8 cellular contexts compared by ENCODE assay signal in genomic region chr20:29408707-29409106, GRCh38.
DNase-seq lines count a peak whose midpoint lies in the region; ATAC-seq and TF ChIP-seq lines count a peak whose summit lies in the region.
"Not testable (repeated sequence)": the region's sequence is repeated elsewhere in the genome, so short reads cannot be mapped to it uniquely, and the experiment has no call there.

No MANE protein-coding gene starts in this region.

- H3K9me3 Mint-ChIP-seq in activated CD4-positive, alpha-beta T cell treated with anti-CD3 and anti-CD28 coated beads, Interleukin-2, amount 10 ng/mL, durations not matched to agents 24 days and 14 days = peaks cover 30% of the 10 kb centered on the region
- peaks cover 18% of the 10 kb centered on the region for H3K9me3 Mint-ChIP-seq in activated T-helper 17 cell treated with anti-CD3 and anti-CD28 coated beads, Interleukin-2, amount 50 U/mL, for 72 hours
- not testable (repeated sequence) for H3K9me3 Mint-ChIP-seq in activated naive CD8-positive, alpha-beta T cell (ENCODE audit: low read depth); memory B cell
- H3K9me3 Mint-ChIP-seq in endothelial cell (ENCODE audit: unreplicated experiment) = peaks cover 52% of the 10 kb centered on the region

- ATAC-seq in activated T-helper 17 cell treated with anti-CD3 and anti-CD28 coated beads, Interleukin-2, amount 50 U/mL, for 72 hours (replicated peaks); Right ventricle myocardium inferior; memory B cell (ENCODE audit: low read depth): not testable (repeated sequence)

- intact Hi-C loops in activated CD4-positive, alpha-beta T cell treated with anti-CD3 and anti-CD28 coated beads, Interleukin-2, amount 10 ng/mL, durations not matched to agents 24 days and 14 days (cut with micrococcal nuclease); Right ventricle myocardium inferior (cut with DNase I); posterior vena cava (cut with DNase I): not testable (repeated sequence)

- H3K36me3 Mint-ChIP-seq in activated CD4-positive, alpha-beta T cell treated with anti-CD3 and anti-CD28 coated beads, Interleukin-2, amount 10 ng/mL, durations not matched to agents 24 days and 14 days (ENCODE audit: low read depth); activated T-helper 17 cell treated with anti-CD3 and anti-CD28 coated beads, Interleukin-2, amount 50 U/mL, for 72 hours (ENCODE audit: low read depth); activated naive CD8-positive, alpha-beta T cell; memory B cell: not testable (repeated sequence)
- H3K36me3 Mint-ChIP-seq in endothelial cell (ENCODE audit: low read depth, unreplicated experiment) = peaks cover 39% of the 10 kb centered on the region

- H3K4me1 Mint-ChIP-seq in activated CD4-positive, alpha-beta T cell treated with anti-CD3 and anti-CD28 coated beads, Interleukin-2, amount 10 ng/mL, durations not matched to agents 24 days and 14 days; activated T-helper 17 cell treated with anti-CD3 and anti-CD28 coated beads, Interleukin-2, amount 50 U/mL, for 72 hours; endothelial cell (ENCODE audit: unreplicated experiment); memory B cell: not testable (repeated sequence)
- peaks cover 19% of the 10 kb centered on the region for H3K4me1 Mint-ChIP-seq in activated naive CD8-positive, alpha-beta T cell (ENCODE audit: low read depth)

- H3K27ac Mint-ChIP-seq in activated CD4-positive, alpha-beta T cell treated with anti-CD3 and anti-CD28 coated beads, Interleukin-2, amount 10 ng/mL, durations not matched to agents 24 days and 14 days = peak overlapping the region; percentile 51
- not testable (repeated sequence) for H3K27ac Mint-ChIP-seq in activated T-helper 17 cell treated with anti-CD3 and anti-CD28 coated beads, Interleukin-2, amount 50 U/mL, for 72 hours; activated naive CD8-positive, alpha-beta T cell; memory B cell
- peak overlapping the region; percentile 17 for H3K27ac Mint-ChIP-seq in endothelial cell (ENCODE audit: unreplicated experiment)

- H3K27me3 Mint-ChIP-seq in activated CD4-positive, alpha-beta T cell treated with anti-CD3 and anti-CD28 coated beads, Interleukin-2, amount 10 ng/mL, durations not matched to agents 24 days and 14 days = peaks cover 16% of the 10 kb centered on the region
- not testable (repeated sequence) for H3K27me3 Mint-ChIP-seq in activated T-helper 17 cell treated with anti-CD3 and anti-CD28 coated beads, Interleukin-2, amount 50 U/mL, for 72 hours; memory B cell
- H3K27me3 Mint-ChIP-seq in activated naive CD8-positive, alpha-beta T cell = peaks cover 17% of the 10 kb centered on the region
- H3K27me3 Mint-ChIP-seq in endothelial cell (ENCODE audit: unreplicated experiment) = peaks cover 37% of the 10 kb centered on the region

- DNase-seq in NCI-H748 (lab: John Stamatoyannopoulos, UW; ENCODE audit: unreplicated experiment) (peak; percentile 10), Right ventricle myocardium inferior (ENCODE audit: missing footprints) (peak; percentile 71), posterior vena cava (ENCODE audit: low spot score) (peak; percentile 78)
- not testable (repeated sequence) for DNase-seq in activated CD4-positive, alpha-beta T cell treated with anti-CD3 and anti-CD28 coated beads, Interleukin-2, amount 10 ng/mL, durations not matched to agents 24 days and 14 days; endothelial cell (ENCODE audit: low spot score); memory B cell (ENCODE audit: low spot score in 2 of 2)

- not testable (repeated sequence) for TF ChIP-seq CTCF in endothelial cell (IDR thresholded peaks at IDR 0.05; ENCODE audit: unreplicated experiment)

- peak overlapping the region; percentile 20 for H3K4me3 Mint-ChIP-seq in activated CD4-positive, alpha-beta T cell treated with anti-CD3 and anti-CD28 coated beads, Interleukin-2, amount 10 ng/mL, durations not matched to agents 24 days and 14 days
- peak overlapping the region; percentile 7 for H3K4me3 Mint-ChIP-seq in activated T-helper 17 cell treated with anti-CD3 and anti-CD28 coated beads, Interleukin-2, amount 50 U/mL, for 72 hours
- peak overlapping the region; percentile 57 for H3K4me3 Mint-ChIP-seq in activated naive CD8-positive, alpha-beta T cell
- H3K4me3 Mint-ChIP-seq in endothelial cell (ENCODE audit: unreplicated experiment) (peak overlapping the region; percentile 66), memory B cell (peak overlapping the region; percentile 15)

Comparison
In these comparisons a context has a peak if more than half of its experiments do, and no peak if none do; other contexts are left out.
1. H3K4me3 Mint-ChIP-seq: peak in every context shown above with its lines; median percentile 66 in endothelial cell; 57 in activated naive CD8-positive, alpha-beta T cell; 20 in activated CD4-positive, alpha-beta T cell treated with anti-CD3 and anti-CD28 coated beads, Interleukin-2, amount 10 ng/mL, durations not matched to agents 24 days and 14 days; 15 in memory B cell; 7 in activated T-helper 17 cell treated with anti-CD3 and anti-CD28 coated beads, Interleukin-2, amount 50 U/mL, for 72 hours.